8 cellular contexts compared by ENCODE assay signal in the genomic region with DNA sequence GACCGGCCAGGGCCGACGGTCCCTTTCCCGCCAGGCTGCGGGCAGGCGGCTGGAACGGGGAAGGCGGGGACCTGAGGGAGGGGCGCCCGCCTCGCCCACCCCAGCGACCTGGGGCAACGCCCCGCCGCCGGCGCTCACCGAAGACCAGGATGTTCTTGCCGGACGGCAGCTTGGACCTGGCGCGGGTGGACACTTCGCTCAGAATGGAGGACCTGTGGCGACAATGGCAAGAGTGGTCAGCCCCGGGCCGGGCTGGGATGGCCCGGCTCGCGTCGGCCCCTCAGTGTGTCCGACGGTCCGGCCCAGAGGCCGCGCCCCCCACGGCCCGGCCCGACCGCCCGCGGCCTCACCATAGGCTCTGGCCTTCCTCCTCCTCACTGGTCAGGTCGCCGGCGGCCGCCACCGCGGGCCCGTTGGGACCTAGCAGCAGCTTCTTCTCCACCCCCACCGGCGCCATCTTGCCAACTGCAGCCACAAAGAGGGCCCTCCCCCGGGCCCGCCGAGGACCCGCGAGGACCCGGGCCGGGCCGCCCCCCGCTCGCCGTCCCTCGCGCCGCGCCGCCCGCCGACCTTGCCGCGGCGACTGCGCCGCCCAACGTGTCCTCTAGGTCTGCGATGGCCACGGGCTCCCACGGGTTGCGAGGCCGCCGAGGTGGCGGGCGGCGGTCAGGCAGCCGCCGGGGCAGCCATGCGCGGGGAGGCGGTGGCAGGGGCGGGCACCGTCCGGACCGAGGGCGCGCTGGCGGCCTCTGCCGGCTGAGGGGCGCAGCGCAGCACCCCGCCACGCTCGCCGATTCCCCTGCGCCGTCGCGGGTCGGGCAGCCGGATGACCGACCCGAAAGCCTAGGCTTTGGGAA. TPM values are rescaled to one million over a fixed set of nuclear protein-coding genes. Genes with fewer than 3 reads are reported as not detected.
DNase-seq lines count a peak whose midpoint lies in the region; ATAC-seq and TF ChIP-seq lines count a peak whose summit lies in the region.

A gene (minus strand): TSS at position 475 of the 857 bp plus-strand sequence. CDS start 18 bp downstream, at position 457.

- H3K4me1 ChIP-seq in PC-9 (replicated peaks; ENCODE audit: insufficient read depth) (peaks cover 14% of the 10 kb centered on the region), muscle layer of colon (ENCODE audit: insufficient read depth, low read length) (peaks cover 27% of the 10 kb centered on the region)

- intact Hi-C loops in PC-9 (cut with micrococcal nuclease; ENCODE audit: unreplicated experiment) = no loop called here

- H3K27me3 ChIP-seq in HL-60 (ENCODE audit: insufficient read depth, poor library complexity, severe bottlenecking) = no peaks in the 10 kb centered on the region
- H3K27me3 ChIP-seq in PC-9 (ENCODE audit: insufficient read depth, low read depth) = no peaks in the 10 kb centered on the region
- no peaks in the 10 kb centered on the region for H3K27me3 ChIP-seq in muscle layer of colon (ENCODE audit: control insufficient read depth in 1 of 2, insufficient read depth in 2 of 2, low read length in 2 of 2)

- BruUV-seq in PC-9 (replicated peaks; lab: Mats Ljungman, UMichigan) = no TSS peak

- peak within 1 kb of the TSS; percentile 88 for H3K4me3 Mint-ChIP-seq in activated T-cell treated with anti-CD3 and anti-CD28 coated beads, Interleukin-2, amount 50 U/mL, for 4 hours

- CTCF ChIA-PET in PC-9 (lab: Charles Lee) = interaction anchor here (0.6 to 2.0 kb wide), 7 partner anchors 10 to 143 kb away, joined by 3 to 21 read pairs (median 3); a partner anchor contains a TSS

- DNase-seq in Caki2 (ENCODE audit: low read depth) = peak; percentile 64
- peak; percentile 49 to 78 for DNase-seq in HL-60 (ENCODE audit: low read depth in 1 of 2, low spot score in 1 of 2)
- peak; percentile 45 to 80 for DNase-seq in PC-9
- peak; percentile 71 for DNase-seq in activated T-cell treated with anti-CD3 and anti-CD28 coated beads, Interleukin-2, amount 50 U/mL, for 4 hours
- DNase-seq in stimulated activated CD8-positive, alpha-beta memory T cell treated with anti-CD3 and anti-CD28 coated beads, Interleukin-7, amount 100 ng/mL, for 24 hours (ENCODE audit: low read depth) = peak; percentile 58

- no peaks in the 10 kb centered on the region; the same call in 1 of the 2 replicates for H3F3A ChIP-seq in PC-9 (ENCODE audit: insufficient read depth, low read depth)

- H4K20me1 ChIP-seq in PC-9 (ENCODE audit: insufficient read depth) = peaks cover 12% of the 10 kb centered on the region

- peak within 1 kb of the TSS; percentile 99 for H3K9ac ChIP-seq in muscle layer of colon (ENCODE audit: low read length)

- H3K36me3 ChIP-seq in PC-9 (ENCODE audit: low read depth) = peaks cover 14% of the 10 kb centered on the region; the same call in 1 of the 2 replicates
- H3K36me3 ChIP-seq in muscle layer of colon (ENCODE audit: insufficient read depth, low read length) = peaks cover 36% of the 10 kb centered on the region

- H3K36me3 Mint-ChIP-seq in activated T-cell treated with anti-CD3 and anti-CD28 coated beads, Interleukin-2, amount 50 U/mL, for 4 hours (ENCODE audit: insufficient read depth) = peaks cover 15% of the 10 kb centered on the region

- no peaks in the 10 kb centered on the region for H3K9me2 ChIP-seq in PC-9 (ENCODE audit: insufficient read depth)

- H3K9me3 Mint-ChIP-seq in activated T-cell treated with anti-CD3 and anti-CD28 coated beads, Interleukin-2, amount 50 U/mL, for 4 hours = no peaks in the 10 kb centered on the region

- H3K4me1 Mint-ChIP-seq in activated T-cell treated with anti-CD3 and anti-CD28 coated beads, Interleukin-2, amount 50 U/mL, for 4 hours (ENCODE audit: low read depth) = peaks cover 38% of the 10 kb centered on the region

- TF ChIP-seq CTCF in HL-60 (IDR thresholded peaks at IDR 0.05; ENCODE audit: insufficient read depth, low read length) (peak; percentile 71), PC-9 (conservative IDR thresholded peaks at IDR 0.05) (no peak)

- no peaks in the 10 kb centered on the region for H3K9me3 ChIP-seq in PC-9 (ENCODE audit: insufficient read depth, low read depth)
- H3K9me3 ChIP-seq in muscle layer of colon (ENCODE audit: low read length) = no peaks in the 10 kb centered on the region

- POLR2A ChIA-PET in PC-9 (lab: Charles Lee; ENCODE audit: unreplicated experiment) = no interaction called here

- H3K27ac ChIP-seq in HL-60 (replicated peaks) (peak within 1 kb of the TSS; percentile 75), PC-9 (peak within 1 kb of the TSS; percentile 61), muscle layer of colon (ENCODE audit: low read depth, low read length) (peak within 1 kb of the TSS; percentile 88)

- H3K79me2 ChIP-seq in PC-9 (ENCODE audit: low read depth) = peaks cover 37% of the 10 kb centered on the region

- ATAC-seq in GM19455 (IDR thresholded peaks at IDR 0.05; ENCODE audit: unreplicated experiment) (peak; percentile 92), esophagus mucosa (peak; percentile 93)
- ATAC-seq in activated T-cell treated with anti-CD3 and anti-CD28 coated beads, Interleukin-2, amount 50 U/mL, for 4 hours = peak; percentile 94 to 95

- H3K27me3 Mint-ChIP-seq in activated T-cell treated with anti-CD3 and anti-CD28 coated beads, Interleukin-2, amount 50 U/mL, for 4 hours (ENCODE audit: low read depth) = peaks cover 4% of the 10 kb centered on the region

- in situ Hi-C loops in Caki2 (cut with HindIII; ENCODE audit: low pct_unique_long_range_greater_than_20kb, low sequenced_read_pairs) = no loop called here

- peak within 1 kb of the TSS; percentile 99 for H2AFZ ChIP-seq in PC-9

- H3K4me3 ChIP-seq in HL-60 (replicated peaks; ENCODE audit: insufficient read depth, low read length) = peak within 1 kb of the TSS; percentile 99
- peak within 1 kb of the TSS; percentile 89 for H3K4me3 ChIP-seq in PC-9
- H3K4me3 ChIP-seq in muscle layer of colon (ENCODE audit: low read depth in 1 of 2, low read length in 2 of 2) = peak within 1 kb of the TSS; percentile 82 to 94

- H3K4me2 ChIP-seq in PC-9 = peak within 1 kb of the TSS; percentile 95

RNA-seq across cellular contexts. Expression of the gene that starts here (rescaled TPM):
- 45.7 and 66.9 TPM in 2 replicates for total RNA-seq in Caki2 (2014; rRNA removed; shearing (Covaris generic); ENCODE audit: low replicate concordance)
- total RNA-seq in PC-9 (2021) = 92.7 and 109 TPM in 2 replicates
- 10 to 100 TPM; 45.9 to 55.5 (median 53.6) TPM for total RNA-seq in activated T-cell treated with anti-CD3 and anti-CD28 coated beads, Interleukin-2, amount 50 U/mL, for 4 hours
- 69.4 TPM for total RNA-seq in esophagus mucosa

Comparison
In these comparisons a context has a peak if more than half of its experiments do, and no peak if none do; other contexts are left out.
1. Peak in every context shown above with its lines: DNase-seq, ATAC-seq, H3K4me3 ChIP-seq and H3K27ac ChIP-seq.